21 cellular contexts compared by ENCODE assay signal in genomic region chr11:46898396-46899095, GRCh38. TPM values are rescaled to one million over a fixed set of nuclear protein-coding genes. Genes with fewer than 3 reads are reported as not detected.
DNase-seq lines count a peak whose midpoint lies in the region; TF ChIP-seq lines count a peak whose summit lies in the region.
"Had no signal": no experiment of that assay in that cellular context is flagged by ENCODE, and none has a peak within 500 bp of the region (broad histone marks: within the 10 kb centered on the region; RNA-seq: fewer than 3 reads in every experiment).

No MANE protein-coding gene starts in this region.

- H3K36me3 ChIP-seq in prostate gland = no peaks in the 10 kb centered on the region
- H3K36me3 ChIP-seq: colonic mucosa, uterus had no signal

- H3K9me3 ChIP-seq in prostate gland = no peaks in the 10 kb centered on the region
- H3K9me3 ChIP-seq: colonic mucosa, uterus had no signal

- no peaks in the 10 kb centered on the region for H3K4me1 ChIP-seq in prostate gland (replicated peaks)
- H3K4me1 ChIP-seq: colonic mucosa, parathyroid adenoma, uterus had no signal

- WGBS in prostate gland = 70% methylated on average over 17 of the region's 17 CpGs

- H3K27me3 Mint-ChIP-seq in glutamatergic neuron (ENCODE audit: unreplicated experiment) = peaks cover 3% of the 10 kb centered on the region
- H3K27me3 Mint-ChIP-seq: activated B cell treated with CpG ODN at 0.5 μM for 24 hours; activated CD4-positive, alpha-beta memory T cell treated with anti-CD3 and anti-CD28 coated beads for 36 hours had no signal

- H3K27ac Mint-ChIP-seq in glutamatergic neuron (ENCODE audit: unreplicated experiment) = peak overlapping the region; percentile 64
- H3K27ac Mint-ChIP-seq: activated B cell treated with CpG ODN at 0.5 μM for 24 hours; activated CD4-positive, alpha-beta memory T cell treated with anti-CD3 and anti-CD28 coated beads for 36 hours; CD8-positive, alpha-beta T cell; GM23338; mesothelial cell of epicardium; natural killer cell had no signal

- no peak for TF ChIP-seq POLR2A in prostate gland (IDR thresholded peaks at IDR 0.05)

- peaks cover 8% of the 10 kb centered on the region for H3K4me1 Mint-ChIP-seq in glutamatergic neuron (ENCODE audit: low read depth, unreplicated experiment)
- H3K4me1 Mint-ChIP-seq: activated B cell treated with CpG ODN at 0.5 μM for 24 hours, natural killer cell had no signal

- H3K4me3 ChIP-seq in LNCaP clone FGC (ENCODE audit: low read depth, low read length) (no peak overlapping the region), prostate gland (no peak overlapping the region)
- H3K4me3 ChIP-seq: colonic mucosa, GM23338, uterus had no signal

- no peak for TF ChIP-seq CTCF in LNCaP clone FGC (IDR thresholded peaks at IDR 0.05; ENCODE audit: control insufficient read depth, extremely low read depth, insufficient read depth)
- no peak for TF ChIP-seq CTCF in glutamatergic neuron (IDR thresholded peaks at IDR 0.05; ENCODE audit: partially characterized antibody, unreplicated experiment)
- no peak for TF ChIP-seq CTCF in prostate gland (IDR thresholded peaks at IDR 0.05)

- peaks cover 2% of the 10 kb centered on the region for H3K9me3 Mint-ChIP-seq in glutamatergic neuron (ENCODE audit: unreplicated experiment)
- H3K9me3 Mint-ChIP-seq: activated B cell treated with CpG ODN at 0.5 μM for 24 hours; activated CD4-positive, alpha-beta memory T cell treated with anti-CD3 and anti-CD28 coated beads for 36 hours; CD8-positive, alpha-beta T cell; mesothelial cell of epicardium; natural killer cell had no signal

- intact Hi-C loops in prostate gland (cut with DNase I) = no loop called here

- no peak overlapping the region for H3K27ac ChIP-seq in prostate gland
- H3K27ac ChIP-seq: colonic mucosa, HL-60, parathyroid adenoma, uterus had no signal

- H3K36me3 Mint-ChIP-seq in glutamatergic neuron (ENCODE audit: unreplicated experiment) = no peaks in the 10 kb centered on the region
- H3K36me3 Mint-ChIP-seq: activated CD4-positive, alpha-beta memory T cell treated with anti-CD3 and anti-CD28 coated beads for 36 hours; CD8-positive, alpha-beta T cell; natural killer cell had no signal

- peak; percentile 54 for DNase-seq in ELF-1 (ENCODE audit: low read depth, low spot score)
- DNase-seq in LNCaP clone FGC (ENCODE audit: low read depth) = peak; percentile 64
- DNase-seq in glutamatergic neuron = peak; percentile 15
- peak; percentile 64 for DNase-seq in prostate gland (ENCODE audit: low spot score)
- no peak for DNase-seq in DMS79 (lab: John Stamatoyannopoulos, UW)
- DNase-seq in NCI-H187 treated with DMSO at 0.1 percent for 48 hours (lab: John Stamatoyannopoulos, UW) = no peak
- DNase-seq in cerebellar nuclear complex (lab: John Stamatoyannopoulos, UW) = no peak
- DNase-seq: activated B cell treated with CpG ODN at 0.5 μM for 24 hours; activated CD4-positive, alpha-beta memory T cell treated with anti-CD3 and anti-CD28 coated beads for 36 hours; activated effector memory CD4-positive, alpha-beta T cell treated with Interleukin-2 at 50 U/mL for 16 hours; CD8-positive, alpha-beta T cell; colonic mucosa; left cardiac atrium; natural killer cell; NCI-H526 treated with DMSO at 0.1 percent for 48 hours; uterus had no signal

- H3K27me3 ChIP-seq in prostate gland (replicated peaks; ENCODE audit: insufficient read depth) = no peaks in the 10 kb centered on the region
- H3K27me3 ChIP-seq: colonic mucosa, uterus had no signal

- no peak overlapping the region for H3K4me3 Mint-ChIP-seq in glutamatergic neuron (ENCODE audit: unreplicated experiment)
- H3K4me3 Mint-ChIP-seq: activated B cell treated with CpG ODN at 0.5 μM for 24 hours; activated CD4-positive, alpha-beta memory T cell treated with anti-CD3 and anti-CD28 coated beads for 36 hours; brain; CD8-positive, alpha-beta T cell; GM23338; mesothelial cell of epicardium; natural killer cell had no signal

RNA-seq across cellular contexts. Expression of gene LRP4, which starts 19.8 kb away (rescaled TPM):
- 25.0 TPM for total RNA-seq in glutamatergic neuron (ENCODE audit: unreplicated experiment)
- 10 to 100 TPM in 1 of 2 donors, 1 to 10 TPM in 1; 8.6 to 10.8 TPM for total RNA-seq in prostate gland
- total RNA-seq: CD8-positive, alpha-beta T cell; natural killer cell had no signal

RNA-seq across cellular contexts. Expression of gene CSTPP1, which starts 38.0 kb away (rescaled TPM):
- total RNA-seq in glutamatergic neuron (ENCODE audit: unreplicated experiment) (35.5 TPM), prostate gland (10 to 100 TPM; 28.5 to 47.0 TPM)

RNA-seq across cellular contexts. Expression of gene CKAP5, which starts 52.5 kb away (rescaled TPM):
- 193 TPM for total RNA-seq in glutamatergic neuron (ENCODE audit: unreplicated experiment)
- total RNA-seq in prostate gland = 10 to 100 TPM; 31.6 to 58.8 TPM

Comparison
In these comparisons a context has a peak if more than half of its experiments do, and no peak if none do; other contexts are left out.
1. DNase-seq: peak in ELF-1 (single experiment), LNCaP clone FGC (single experiment), glutamatergic neuron (single experiment) and prostate gland (single experiment); none in DMS79 (single experiment), NCI-H187 treated with DMSO at 0.1 percent for 48 hours (single experiment) and cerebellar nuclear complex (0 of 2).